Comparison of ENCODE assay signal across 10 cellular contexts in the genomic region with DNA sequence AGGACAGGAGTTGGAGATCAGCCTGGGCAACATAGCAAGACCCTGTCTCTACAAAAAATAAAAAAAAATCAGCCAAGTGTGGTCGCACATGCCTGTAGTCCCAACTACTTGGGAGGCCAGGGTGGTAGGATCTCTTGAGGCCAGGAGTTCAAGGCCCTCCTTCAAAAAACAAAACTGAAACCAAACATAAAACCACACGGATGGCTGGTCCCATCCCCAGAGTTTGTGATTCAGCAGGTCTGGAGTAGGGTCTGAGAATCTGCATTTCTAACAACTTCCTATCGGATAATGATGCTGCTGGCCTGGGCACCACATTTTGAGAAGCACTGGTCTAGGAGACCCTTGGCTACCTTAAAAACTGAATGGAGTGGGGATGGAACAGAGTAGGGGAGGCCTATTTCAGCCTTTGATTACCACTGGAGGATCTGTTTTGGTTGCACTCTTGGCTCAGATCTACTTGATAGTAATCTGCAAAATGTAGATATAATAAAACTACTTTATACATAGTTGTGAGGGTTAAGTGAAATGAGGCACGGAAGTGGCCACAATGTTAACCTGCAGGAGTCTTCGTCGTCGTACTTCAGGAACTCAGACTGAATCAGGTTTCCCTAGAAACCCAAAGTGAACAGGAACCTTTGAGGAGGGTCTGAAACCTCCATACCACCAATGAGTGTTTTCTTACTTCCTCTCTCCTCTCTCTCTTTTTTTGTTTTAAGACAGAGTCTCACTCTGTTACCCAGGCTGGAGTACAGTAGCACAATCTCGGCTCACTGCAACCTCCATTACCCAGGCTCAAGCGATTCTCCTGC. TPM values are rescaled to one million over a fixed set of nuclear protein-coding genes. Genes with fewer than 3 reads are reported as not detected.
DNase-seq lines count a peak whose midpoint lies in the region; ATAC-seq and TF ChIP-seq lines count a peak whose summit lies in the region.
"Had no signal": no experiment of that assay in that cellular context is flagged by ENCODE, and none has a peak within 500 bp of the region (broad histone marks: within the 10 kb centered on the region; RNA-seq: fewer than 3 reads in every experiment).

No MANE protein-coding gene starts in this region.

- no peak overlapping the region for H3K9ac ChIP-seq in HCT116 (ENCODE audit: low read length)

- POLR2A ChIA-PET in activated CD4-positive, alpha-beta T cell treated with anti-CD3 and anti-CD28 coated beads for 36 hours (lab: Charles Lee) = interaction anchor here (1.2 kb wide), 1 partner anchor 26 kb away, joined by 5 read pairs; a partner anchor contains a TSS
- POLR2A ChIA-PET in HCT116 (lab: Charles Lee) = interaction anchor here (1.2 kb wide), 1 partner anchor 25 kb away, joined by 3 read pairs; no protein-coding TSS in a partner anchor

- TF ChIP-seq RAD21 in HCT116 (IDR thresholded peaks at IDR 0.05; ENCODE audit: low read depth) = no peak

- DNase-seq in activated CD4-positive, alpha-beta T cell treated with anti-CD3 and anti-CD28 coated beads for 36 hours = peak; percentile 30
- DNase-seq in activated CD4-positive, alpha-beta T cell treated with anti-CD3 and anti-CD28 coated beads for 4 hours = no peak
- DNase-seq in HCT116 (ENCODE audit: low read depth, low spot score) (no peak), nephron progenitor cell (no peak), cerebellum (ENCODE audit: low spot score) (no peak), NCI-H146 (lab: John Stamatoyannopoulos, UW) (no peak)
- DNase-seq: small intestine had no signal

- no peaks in the 10 kb centered on the region for H4K20me1 ChIP-seq in HCT116 (ENCODE audit: insufficient read depth)

- no peaks in the 10 kb centered on the region for H3K9me2 ChIP-seq in HCT116 (ENCODE audit: insufficient read depth)

- RAD21 ChIA-PET in HCT116 (lab: Charles Lee; ENCODE audit: low non-redundant PET in 1 of 2, low total read pairs in 2 of 2, uncharacterized antibody in 2 of 2, unreplicated experiment in 2 of 2) = no interaction called here

- H3K27ac Mint-ChIP-seq in activated CD4-positive, alpha-beta T cell treated with anti-CD3 and anti-CD28 coated beads for 36 hours = peak overlapping the region; percentile 89
- H3K27ac Mint-ChIP-seq in IgD-negative memory B cell (peak overlapping the region in 2 of 3 donors; percentile 74 to 89), nephron progenitor cell (peak overlapping the region; percentile 43)

- TF ChIP-seq POLR2A in HCT116 (IDR thresholded peaks at IDR 0.05; ENCODE audit: borderline replicate concordance, extremely low read depth, insufficient read depth, insufficient read length) = no peak

- no peaks in the 10 kb centered on the region for H3K36me3 Mint-ChIP-seq in activated CD4-positive, alpha-beta T cell treated with anti-CD3 and anti-CD28 coated beads for 36 hours (ENCODE audit: low read depth)
- H3K36me3 Mint-ChIP-seq in IgD-negative memory B cell = peaks cover 8% of the 10 kb centered on the region
- peaks cover 11% of the 10 kb centered on the region for H3K36me3 Mint-ChIP-seq in nephron progenitor cell (ENCODE audit: low read depth)

- H3K4me1 Mint-ChIP-seq in activated CD4-positive, alpha-beta T cell treated with anti-CD3 and anti-CD28 coated beads for 36 hours = peaks cover 37% of the 10 kb centered on the region
- H3K4me1 Mint-ChIP-seq in IgD-negative memory B cell (peaks cover 6 to 13% (median 7%) of the 10 kb centered on the region in 3 donors), nephron progenitor cell (no peaks in the 10 kb centered on the region)

- no peaks in the 10 kb centered on the region for H3K79me2 ChIP-seq in HCT116 (ENCODE audit: insufficient read depth, low read length)

- no peaks in the 10 kb centered on the region for H3K27me3 ChIP-seq in HCT116 (ENCODE audit: insufficient read depth, low read length)

- H3K9me3 ChIP-seq in HCT116 (ENCODE audit: control insufficient read depth in 1 of 2, insufficient read depth in 1 of 2, low read depth in 1 of 2, low read length in 2 of 2) = no peaks in the 10 kb centered on the region
- H3K9me3 ChIP-seq: thoracic aorta had no signal

- H3K36me3 ChIP-seq in HCT116 (ENCODE audit: control insufficient read depth in 1 of 2, insufficient read depth in 2 of 2, low read length in 2 of 2) = no peaks in the 10 kb centered on the region
- H3K36me3 ChIP-seq: thoracic aorta had no signal

- H3K27ac ChIP-seq in HCT116 (ENCODE audit: low read depth, low read length) = no peak overlapping the region
- H3K27ac ChIP-seq: thoracic aorta had no signal

- intact Hi-C loops in activated CD4-positive, alpha-beta T cell treated with anti-CD3 and anti-CD28 coated beads for 36 hours (cut with DNase I, micrococcal nuclease) = loop anchor here (1.0 to 2.0 kb wide), 3 partner anchors 25 to 77 kb away; a partner anchor contains a TSS
- intact Hi-C loops in HCT116 (cut with micrococcal nuclease) = no loop called here

- H3K4me3 Mint-ChIP-seq in activated CD4-positive, alpha-beta T cell treated with anti-CD3 and anti-CD28 coated beads for 36 hours = peak overlapping the region; percentile 31
- H3K4me3 Mint-ChIP-seq in IgD-negative memory B cell (peak overlapping the region in 2 of 4 donors; percentile 75 to 82), nephron progenitor cell (no peak overlapping the region)

- H3K4me3 ChIP-seq in HCT116 (replicated peaks in 1 of 2; ENCODE audit: low read depth in 1 of 2, low read length in 2 of 2) = no peak overlapping the region
- H3K4me3 ChIP-seq: thoracic aorta had no signal

- CTCF ChIA-PET in activated CD4-positive, alpha-beta T cell treated with anti-CD3 and anti-CD28 coated beads for 36 hours (lab: Charles Lee) = interaction anchor here (0.6 to 1.4 kb wide), 4 partner anchors 19 to 1143 kb away, joined by 3 to 11 read pairs (median 4); no protein-coding TSS in a partner anchor
- CTCF ChIA-PET in HCT116 (lab: Charles Lee) = no interaction called here

- ATAC-seq in activated CD4-positive, alpha-beta T cell treated with anti-CD3 and anti-CD28 coated beads for 36 hours = peak; percentile 73
- ATAC-seq in HCT116 (no peak), SK-N-SH treated with all-trans-retinoic acid at 6 μM for 48 hours (no peak)

- H3K4me2 ChIP-seq in HCT116 (ENCODE audit: low read length) = no peak overlapping the region

- BruUV-seq in HCT116 (replicated peaks; lab: Mats Ljungman, UMichigan) = no TSS peak

- no peaks in the 10 kb centered on the region for H3K27me3 Mint-ChIP-seq in activated CD4-positive, alpha-beta T cell treated with anti-CD3 and anti-CD28 coated beads for 36 hours
- no peaks in the 10 kb centered on the region for H3K27me3 Mint-ChIP-seq in IgD-negative memory B cell
- H3K27me3 Mint-ChIP-seq in nephron progenitor cell (ENCODE audit: low read depth, poor library complexity) = peaks cover 3% of the 10 kb centered on the region

- no peak overlapping the region for H2AFZ ChIP-seq in HCT116 (ENCODE audit: low read depth, low read length, poor library complexity, severe bottlenecking)

- no peaks in the 10 kb centered on the region for H3K4me1 ChIP-seq in HCT116 (ENCODE audit: control insufficient read depth in 1 of 2, insufficient read depth in 2 of 2, low read length in 2 of 2)

- no peak for TF ChIP-seq CTCF in HCT116 (IDR thresholded peaks at IDR 0.05 in 2 of 3, conservative IDR thresholded peaks at IDR 0.05 in 1 of 3; ENCODE audit: borderline replicate concordance in 1 of 3, insufficient read depth in 1 of 3, low read depth in 2 of 3, low read length in 2 of 3)
- no peak for TF ChIP-seq CTCF in nephron progenitor cell (IDR thresholded peaks at IDR 0.05)

- H3K9me3 Mint-ChIP-seq in activated CD4-positive, alpha-beta T cell treated with anti-CD3 and anti-CD28 coated beads for 36 hours (ENCODE audit: low read depth) = no peaks in the 10 kb centered on the region
- H3K9me3 Mint-ChIP-seq in IgD-negative memory B cell (no peaks in the 10 kb centered on the region), nephron progenitor cell (no peaks in the 10 kb centered on the region)

TF ChIP-seq in HCT116, 20 proteins besides CTCF, POLR2A, EP300 and RAD21:
- TF ChIP-seq ELF1 (IDR thresholded peaks at IDR 0.05; ENCODE audit: borderline replicate concordance, low read depth) (no peak), ZFX (IDR thresholded peaks at IDR 0.05) (0 out of 2 replicates have a peak, but pooled peaks have one; percentile 13), CBX3 (IDR thresholded peaks at IDR 0.05; ENCODE audit: low read depth) (no peak)

TF ChIP-seq in SK-N-SH treated with all-trans-retinoic acid at 6 μM for 48 hours, 23 proteins besides CTCF, POLR2A, EP300 and RAD21:
- TF ChIP-seq BACH2 (CRISPR knock-in tag; IDR thresholded peaks at IDR 0.05; ENCODE audit: borderline replicate concordance) (no peak), ZFP3 (CRISPR knock-in tag; IDR thresholded peaks at IDR 0.05) (no peak)
- TF ChIP-seq, protein P1, sequence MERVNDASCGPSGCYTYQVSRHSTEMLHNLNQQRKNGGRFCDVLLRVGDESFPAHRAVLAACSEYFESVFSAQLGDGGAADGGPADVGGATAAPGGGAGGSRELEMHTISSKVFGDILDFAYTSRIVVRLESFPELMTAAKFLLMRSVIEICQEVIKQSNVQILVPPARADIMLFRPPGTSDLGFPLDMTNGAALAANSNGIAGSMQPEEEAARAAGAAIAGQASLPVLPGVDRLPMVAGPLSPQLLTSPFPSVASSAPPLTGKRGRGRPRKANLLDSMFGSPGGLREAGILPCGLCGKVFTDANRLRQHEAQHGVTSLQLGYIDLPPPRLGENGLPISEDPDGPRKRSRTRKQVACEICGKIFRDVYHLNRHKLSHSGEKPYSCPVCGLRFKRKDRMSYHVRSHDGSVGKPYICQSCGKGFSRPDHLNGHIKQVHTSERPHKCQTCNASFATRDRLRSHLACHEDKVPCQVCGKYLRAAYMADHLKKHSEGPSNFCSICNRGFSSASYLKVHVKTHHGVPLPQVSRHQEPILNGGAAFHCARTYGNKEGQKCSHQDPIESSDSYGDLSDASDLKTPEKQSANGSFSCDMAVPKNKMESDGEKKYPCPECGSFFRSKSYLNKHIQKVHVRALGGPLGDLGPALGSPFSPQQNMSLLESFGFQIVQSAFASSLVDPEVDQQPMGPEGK (CRISPR knock-in tag; IDR thresholded peaks at IDR 0.05; ENCODE audit: borderline replicate concordance) = no peak

RNA-seq across cellular contexts. Expression of a gene that starts 25.5 kb away (rescaled TPM):
- 10 to 100 TPM; 56.6 to 81.5 TPM for total RNA-seq in activated CD4-positive, alpha-beta T cell treated with anti-CD3 and anti-CD28 coated beads for 36 hours
- total RNA-seq in HCT116 (2021; ENCODE audit: unreplicated experiment) (106 TPM), cerebellum (21.1 TPM)
- polyA plus RNA-seq in HCT116 (2012) = 66.5 and 78.3 TPM in 2 replicates
- polyA plus RNA-seq in IgD-negative memory B cell = 41.7 TPM
